ENCODE assay signal across 10 cellular contexts in the genomic region with DNA sequence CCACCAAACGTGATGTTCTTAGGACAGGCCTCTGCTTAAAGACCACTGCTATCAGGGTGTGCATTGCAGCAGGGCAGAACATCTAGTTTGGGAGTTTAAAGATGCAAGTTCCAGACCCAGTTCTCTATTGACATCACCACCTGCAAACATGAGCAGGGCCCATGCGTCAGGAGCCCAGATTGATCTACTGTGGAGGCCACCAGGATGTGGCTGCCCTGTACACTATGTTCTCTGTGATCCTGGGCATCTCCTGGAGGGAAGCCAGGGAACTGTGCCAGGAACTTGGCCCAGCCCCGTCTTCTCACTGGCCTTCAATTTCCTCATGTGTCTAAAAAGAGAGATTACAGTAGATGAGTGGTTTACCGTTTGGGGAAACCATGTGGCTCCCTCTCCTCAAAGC.
DNase-seq lines count a peak whose midpoint lies in the region; ATAC-seq, FAIRE-seq and TF ChIP-seq lines count a peak whose summit lies in the region.
"Had no signal": no experiment of that assay in that cellular context is flagged by ENCODE, and none has a peak within 500 bp of the region (broad histone marks: within the 10 kb centered on the region; RNA-seq: fewer than 3 reads in every experiment).

No MANE protein-coding gene starts in this region.

- H3K4me3 ChIP-seq in Peyer's patch: no peak overlapping the region
- H3K4me3 ChIP-seq in pancreas: no peak overlapping the region
- H3K4me3 ChIP-seq: cardiac muscle cell, SK-N-MC had no signal

- H3K9me3 ChIP-seq in Peyer's patch (no peaks in the 10 kb centered on the region), pancreas (no peaks in the 10 kb centered on the region)

- ATAC-seq in esophagus mucosa (peak; percentile 72), pancreas (peak; percentile 86 to 92 (median 90)), GM21529 (IDR thresholded peaks at IDR 0.05; ENCODE audit: unreplicated experiment) (no peak), GM21786 (IDR thresholded peaks at IDR 0.05; ENCODE audit: unreplicated experiment) (no peak)

- peak overlapping the region in 3 of 4 donors; percentile 50 to 83 (median 82) for H3K27ac ChIP-seq in Peyer's patch
- peak overlapping the region in 2 of 4 donors; percentile 20 to 55 for H3K27ac ChIP-seq in pancreas
- H3K27ac ChIP-seq: cardiac muscle cell, SK-N-MC had no signal

- no peak for FAIRE-seq in pancreas (lab: Jason Lieb, UNC)

- TF ChIP-seq CTCF in Peyer's patch (IDR thresholded peaks at IDR 0.05) (peak in 3 of 6 experiments; percentile 7 to 20 (median 10)), pancreas (IDR thresholded peaks at IDR 0.05) (no peak)

- 27 to 28% methylated on average over 4 of the region's 4 CpGs for WGBS in pancreas, 2 donors

- H3K36me3 ChIP-seq in Peyer's patch (no peaks in the 10 kb centered on the region), pancreas (no peaks in the 10 kb centered on the region)
- H3K36me3 ChIP-seq: cardiac muscle cell had no signal

- H3K4me1 ChIP-seq in Peyer's patch (peaks cover 0 to 22% (median 0%) of the 10 kb centered on the region in 4 donors), pancreas (no peaks in the 10 kb centered on the region)

- no peak for TF ChIP-seq POLR2A in Peyer's patch (IDR thresholded peaks at IDR 0.05)

- H3K27me3 ChIP-seq in Peyer's patch: no peaks in the 10 kb centered on the region
- H3K27me3 ChIP-seq in pancreas: no peaks in the 10 kb centered on the region
- H3K27me3 ChIP-seq: cardiac muscle cell had no signal

- DNase-seq in COR-L47 (lab: John Stamatoyannopoulos, UW): peak; percentile 86
- peak; percentile 29 to 92 (median 92) for DNase-seq in Peyer's patch
- peak; percentile 62 to 85 (median 80) for DNase-seq in pancreas
- no peak for DNase-seq in SKM-1 (lab: John Stamatoyannopoulos, UW; ENCODE audit: unreplicated experiment)
- DNase-seq in iPS-NIHi7 (ENCODE audit: extremely low spot score): no peak

- intact Hi-C loops in pancreas (cut with DNase I): no loop called here

Comparison
In these comparisons a context has a peak if more than half of its experiments do, and no peak if none do; other contexts are left out.
1. DNase-seq: peak in COR-L47 (single experiment), Peyer's patch (3 of 3) and pancreas (6 of 6); none in SKM-1 (single experiment) and iPS-NIHi7 (single experiment).
2. ATAC-seq: peak in esophagus mucosa (single experiment) and pancreas (4 of 4); none in GM21529 (single experiment) and GM21786 (single experiment).